1 cellular context compared by ENCODE assay signal in the genomic region with DNA sequence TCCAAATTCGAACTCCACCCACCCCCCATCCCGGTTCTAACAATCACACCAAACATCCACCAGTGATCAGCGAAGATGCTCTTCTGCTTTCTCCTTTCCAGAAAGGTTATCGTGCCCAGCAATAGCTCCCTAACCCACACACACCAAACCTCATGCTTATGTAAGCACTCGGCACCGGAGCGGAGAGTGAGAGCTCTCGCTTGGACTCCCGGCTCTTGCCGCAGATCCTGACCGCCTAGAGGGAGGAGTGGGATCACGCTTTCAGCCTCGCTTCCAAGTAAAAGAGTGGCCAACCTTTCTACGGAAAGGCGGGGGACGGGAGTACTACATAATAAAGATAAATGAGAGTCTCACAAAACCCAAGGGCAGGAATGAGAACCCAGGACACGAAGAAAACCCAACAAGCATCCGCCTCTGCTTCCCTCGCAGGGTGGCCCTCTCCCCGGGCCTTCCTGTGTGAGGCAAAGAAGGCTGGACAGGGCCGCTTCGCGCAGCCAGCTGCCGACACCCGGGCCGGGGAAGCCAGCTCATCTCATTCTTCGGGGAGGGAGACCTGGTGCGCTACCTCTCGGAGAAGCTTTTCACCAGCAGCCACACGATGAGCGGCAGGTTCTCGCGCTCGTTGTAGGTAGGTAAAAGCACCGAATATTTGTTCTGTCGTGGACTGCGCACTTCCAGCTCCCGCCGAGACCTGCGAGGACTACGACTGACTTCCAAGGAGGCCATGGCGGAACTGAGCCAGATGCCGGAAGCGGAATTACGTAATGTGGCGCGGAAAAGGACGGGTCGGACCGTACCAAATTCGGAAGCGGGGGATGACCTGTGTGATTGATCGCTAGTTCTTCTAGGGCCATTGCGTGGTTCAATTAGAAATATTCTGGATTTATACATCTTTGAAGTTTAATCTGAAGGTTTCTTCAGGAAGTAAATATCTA.
TF ChIP-seq lines count a peak whose summit lies in the region.

A gene (minus strand): TSS at position 735 of the 935 bp plus-strand sequence. CDS start 9 bp downstream, at position 726.

TF ChIP-seq in K562, 482 proteins besides CTCF, POLR2A, EP300 and RAD21 (continued from another document and continues in another):
- TF ChIP-seq, protein P1, sequence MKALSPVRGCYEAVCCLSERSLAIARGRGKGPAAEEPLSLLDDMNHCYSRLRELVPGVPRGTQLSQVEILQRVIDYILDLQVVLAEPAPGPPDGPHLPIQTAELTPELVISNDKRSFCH (CRISPR knock-in tag; IDR thresholded peaks at IDR 0.05): no peak
- TF ChIP-seq, protein P1 (tag; IDR thresholded peaks at IDR 0.05): no peak; the same call in 1 of the 2 replicates
- TF ChIP-seq BHLHE40 (IDR thresholded peaks at IDR 0.05; ENCODE audit: low read length) (peak; percentile 90), ZBTB7A (IDR thresholded peaks at IDR 0.05; ENCODE audit: borderline replicate concordance, control insufficient read depth, low read depth, low read length) (no peak), FUS (optimal IDR thresholded peaks at IDR 0.05; ENCODE audit: low read depth, low read length) (no peak), ZNF77 (CRISPR knock-in tag; IDR thresholded peaks at IDR 0.05) (no peak), MTA1 (IDR thresholded peaks at IDR 0.05; ENCODE audit: borderline replicate concordance) (no peak), FOS (IDR thresholded peaks at IDR 0.05; ENCODE audit: extremely low read depth, insufficient read length) (no peak), ELF1 (tag; IDR thresholded peaks at IDR 0.05) (no peak; the same call in 1 of the 2 replicates), MYNN (IDR thresholded peaks at IDR 0.05) (no peak), MYNN (CRISPR knock-in tag; IDR thresholded peaks at IDR 0.05) (no peak), HDAC6 (IDR thresholded peaks at IDR 0.05; ENCODE audit: low read depth, low read length) (no peak), NR3C1 (CRISPR knock-in tag; IDR thresholded peaks at IDR 0.05) (no peak; the same call in 1 of the 2 replicates), GTF2E2 (tag; IDR thresholded peaks at IDR 0.05) (peak; percentile 98), POLR3A (IDR thresholded peaks at IDR 0.05; ENCODE audit: borderline replicate concordance, extremely low read depth, insufficient read depth, insufficient read length) (no peak), MECOM (CRISPR knock-in tag; IDR thresholded peaks at IDR 0.05) (no peak), MCM3 (IDR thresholded peaks at IDR 0.05) (no peak), TAF9B (IDR thresholded peaks at IDR 0.05; ENCODE audit: partially characterized antibody) (peak; percentile 99), NUFIP1 (IDR thresholded peaks at IDR 0.05; ENCODE audit: partially characterized antibody) (no peak), SAFB2 (IDR thresholded peaks at IDR 0.05; ENCODE audit: borderline replicate concordance, low read depth, low read length, severe bottlenecking) (no peak), PCBP1 (IDR thresholded peaks at IDR 0.05; ENCODE audit: low read depth, low read length, poor library complexity, severe bottlenecking) (no peak)
- TF ChIP-seq, protein P2, sequence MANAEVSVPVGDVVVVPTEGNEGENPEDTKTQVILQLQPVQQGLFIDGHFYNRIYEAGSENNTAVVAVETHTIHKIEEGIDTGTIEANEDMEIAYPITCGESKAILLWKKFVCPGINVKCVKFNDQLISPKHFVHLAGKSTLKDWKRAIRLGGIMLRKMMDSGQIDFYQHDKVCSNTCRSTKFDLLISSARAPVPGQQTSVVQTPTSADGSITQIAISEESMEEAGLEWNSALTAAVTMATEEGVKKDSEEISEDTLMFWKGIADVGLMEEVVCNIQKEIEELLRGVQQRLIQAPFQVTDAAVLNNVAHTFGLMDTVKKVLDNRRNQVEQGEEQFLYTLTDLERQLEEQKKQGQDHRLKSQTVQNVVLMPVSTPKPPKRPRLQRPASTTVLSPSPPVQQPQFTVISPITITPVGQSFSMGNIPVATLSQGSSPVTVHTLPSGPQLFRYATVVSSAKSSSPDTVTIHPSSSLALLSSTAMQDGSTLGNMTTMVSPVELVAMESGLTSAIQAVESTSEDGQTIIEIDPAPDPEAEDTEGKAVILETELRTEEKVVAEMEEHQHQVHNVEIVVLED (CRISPR knock-in tag; IDR thresholded peaks at IDR 0.05): no peak
- TF ChIP-seq, protein P3, sequence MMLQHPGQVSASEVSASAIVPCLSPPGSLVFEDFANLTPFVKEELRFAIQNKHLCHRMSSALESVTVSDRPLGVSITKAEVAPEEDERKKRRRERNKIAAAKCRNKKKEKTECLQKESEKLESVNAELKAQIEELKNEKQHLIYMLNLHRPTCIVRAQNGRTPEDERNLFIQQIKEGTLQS (IDR thresholded peaks at IDR 0.05): peak; percentile 67
- TF ChIP-seq, protein P3 (CRISPR knock-in tag; conservative IDR thresholded peaks at IDR 0.05): no peak; the same call in 1 of the 2 replicates
- TF ChIP-seq, protein P4, sequence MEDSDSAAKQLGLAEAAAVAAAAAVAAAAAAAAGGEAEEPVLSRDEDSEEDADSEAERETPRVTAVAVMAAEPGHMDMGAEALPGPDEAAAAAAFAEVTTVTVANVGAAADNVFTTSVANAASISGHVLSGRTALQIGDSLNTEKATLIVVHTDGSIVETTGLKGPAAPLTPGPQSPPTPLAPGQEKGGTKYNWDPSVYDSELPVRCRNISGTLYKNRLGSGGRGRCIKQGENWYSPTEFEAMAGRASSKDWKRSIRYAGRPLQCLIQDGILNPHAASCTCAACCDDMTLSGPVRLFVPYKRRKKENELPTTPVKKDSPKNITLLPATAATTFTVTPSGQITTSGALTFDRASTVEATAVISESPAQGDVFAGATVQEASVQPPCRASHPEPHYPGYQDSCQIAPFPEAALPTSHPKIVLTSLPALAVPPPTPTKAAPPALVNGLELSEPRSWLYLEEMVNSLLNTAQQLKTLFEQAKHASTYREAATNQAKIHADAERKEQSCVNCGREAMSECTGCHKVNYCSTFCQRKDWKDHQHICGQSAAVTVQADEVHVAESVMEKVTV (CRISPR knock-in tag; IDR thresholded peaks at IDR 0.05): no peak
- TF ChIP-seq, protein P5, sequence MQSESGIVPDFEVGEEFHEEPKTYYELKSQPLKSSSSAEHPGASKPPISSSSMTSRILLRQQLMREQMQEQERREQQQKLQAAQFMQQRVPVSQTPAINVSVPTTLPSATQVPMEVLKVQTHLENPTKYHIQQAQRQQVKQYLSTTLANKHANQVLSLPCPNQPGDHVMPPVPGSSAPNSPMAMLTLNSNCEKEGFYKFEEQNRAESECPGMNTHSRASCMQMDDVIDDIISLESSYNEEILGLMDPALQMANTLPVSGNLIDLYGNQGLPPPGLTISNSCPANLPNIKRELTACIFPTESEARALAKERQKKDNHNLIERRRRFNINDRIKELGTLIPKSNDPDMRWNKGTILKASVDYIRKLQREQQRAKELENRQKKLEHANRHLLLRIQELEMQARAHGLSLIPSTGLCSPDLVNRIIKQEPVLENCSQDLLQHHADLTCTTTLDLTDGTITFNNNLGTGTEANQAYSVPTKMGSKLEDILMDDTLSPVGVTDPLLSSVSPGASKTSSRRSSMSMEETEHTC (IDR thresholded peaks at IDR 0.05): no peak
- TF ChIP-seq, protein P6, sequence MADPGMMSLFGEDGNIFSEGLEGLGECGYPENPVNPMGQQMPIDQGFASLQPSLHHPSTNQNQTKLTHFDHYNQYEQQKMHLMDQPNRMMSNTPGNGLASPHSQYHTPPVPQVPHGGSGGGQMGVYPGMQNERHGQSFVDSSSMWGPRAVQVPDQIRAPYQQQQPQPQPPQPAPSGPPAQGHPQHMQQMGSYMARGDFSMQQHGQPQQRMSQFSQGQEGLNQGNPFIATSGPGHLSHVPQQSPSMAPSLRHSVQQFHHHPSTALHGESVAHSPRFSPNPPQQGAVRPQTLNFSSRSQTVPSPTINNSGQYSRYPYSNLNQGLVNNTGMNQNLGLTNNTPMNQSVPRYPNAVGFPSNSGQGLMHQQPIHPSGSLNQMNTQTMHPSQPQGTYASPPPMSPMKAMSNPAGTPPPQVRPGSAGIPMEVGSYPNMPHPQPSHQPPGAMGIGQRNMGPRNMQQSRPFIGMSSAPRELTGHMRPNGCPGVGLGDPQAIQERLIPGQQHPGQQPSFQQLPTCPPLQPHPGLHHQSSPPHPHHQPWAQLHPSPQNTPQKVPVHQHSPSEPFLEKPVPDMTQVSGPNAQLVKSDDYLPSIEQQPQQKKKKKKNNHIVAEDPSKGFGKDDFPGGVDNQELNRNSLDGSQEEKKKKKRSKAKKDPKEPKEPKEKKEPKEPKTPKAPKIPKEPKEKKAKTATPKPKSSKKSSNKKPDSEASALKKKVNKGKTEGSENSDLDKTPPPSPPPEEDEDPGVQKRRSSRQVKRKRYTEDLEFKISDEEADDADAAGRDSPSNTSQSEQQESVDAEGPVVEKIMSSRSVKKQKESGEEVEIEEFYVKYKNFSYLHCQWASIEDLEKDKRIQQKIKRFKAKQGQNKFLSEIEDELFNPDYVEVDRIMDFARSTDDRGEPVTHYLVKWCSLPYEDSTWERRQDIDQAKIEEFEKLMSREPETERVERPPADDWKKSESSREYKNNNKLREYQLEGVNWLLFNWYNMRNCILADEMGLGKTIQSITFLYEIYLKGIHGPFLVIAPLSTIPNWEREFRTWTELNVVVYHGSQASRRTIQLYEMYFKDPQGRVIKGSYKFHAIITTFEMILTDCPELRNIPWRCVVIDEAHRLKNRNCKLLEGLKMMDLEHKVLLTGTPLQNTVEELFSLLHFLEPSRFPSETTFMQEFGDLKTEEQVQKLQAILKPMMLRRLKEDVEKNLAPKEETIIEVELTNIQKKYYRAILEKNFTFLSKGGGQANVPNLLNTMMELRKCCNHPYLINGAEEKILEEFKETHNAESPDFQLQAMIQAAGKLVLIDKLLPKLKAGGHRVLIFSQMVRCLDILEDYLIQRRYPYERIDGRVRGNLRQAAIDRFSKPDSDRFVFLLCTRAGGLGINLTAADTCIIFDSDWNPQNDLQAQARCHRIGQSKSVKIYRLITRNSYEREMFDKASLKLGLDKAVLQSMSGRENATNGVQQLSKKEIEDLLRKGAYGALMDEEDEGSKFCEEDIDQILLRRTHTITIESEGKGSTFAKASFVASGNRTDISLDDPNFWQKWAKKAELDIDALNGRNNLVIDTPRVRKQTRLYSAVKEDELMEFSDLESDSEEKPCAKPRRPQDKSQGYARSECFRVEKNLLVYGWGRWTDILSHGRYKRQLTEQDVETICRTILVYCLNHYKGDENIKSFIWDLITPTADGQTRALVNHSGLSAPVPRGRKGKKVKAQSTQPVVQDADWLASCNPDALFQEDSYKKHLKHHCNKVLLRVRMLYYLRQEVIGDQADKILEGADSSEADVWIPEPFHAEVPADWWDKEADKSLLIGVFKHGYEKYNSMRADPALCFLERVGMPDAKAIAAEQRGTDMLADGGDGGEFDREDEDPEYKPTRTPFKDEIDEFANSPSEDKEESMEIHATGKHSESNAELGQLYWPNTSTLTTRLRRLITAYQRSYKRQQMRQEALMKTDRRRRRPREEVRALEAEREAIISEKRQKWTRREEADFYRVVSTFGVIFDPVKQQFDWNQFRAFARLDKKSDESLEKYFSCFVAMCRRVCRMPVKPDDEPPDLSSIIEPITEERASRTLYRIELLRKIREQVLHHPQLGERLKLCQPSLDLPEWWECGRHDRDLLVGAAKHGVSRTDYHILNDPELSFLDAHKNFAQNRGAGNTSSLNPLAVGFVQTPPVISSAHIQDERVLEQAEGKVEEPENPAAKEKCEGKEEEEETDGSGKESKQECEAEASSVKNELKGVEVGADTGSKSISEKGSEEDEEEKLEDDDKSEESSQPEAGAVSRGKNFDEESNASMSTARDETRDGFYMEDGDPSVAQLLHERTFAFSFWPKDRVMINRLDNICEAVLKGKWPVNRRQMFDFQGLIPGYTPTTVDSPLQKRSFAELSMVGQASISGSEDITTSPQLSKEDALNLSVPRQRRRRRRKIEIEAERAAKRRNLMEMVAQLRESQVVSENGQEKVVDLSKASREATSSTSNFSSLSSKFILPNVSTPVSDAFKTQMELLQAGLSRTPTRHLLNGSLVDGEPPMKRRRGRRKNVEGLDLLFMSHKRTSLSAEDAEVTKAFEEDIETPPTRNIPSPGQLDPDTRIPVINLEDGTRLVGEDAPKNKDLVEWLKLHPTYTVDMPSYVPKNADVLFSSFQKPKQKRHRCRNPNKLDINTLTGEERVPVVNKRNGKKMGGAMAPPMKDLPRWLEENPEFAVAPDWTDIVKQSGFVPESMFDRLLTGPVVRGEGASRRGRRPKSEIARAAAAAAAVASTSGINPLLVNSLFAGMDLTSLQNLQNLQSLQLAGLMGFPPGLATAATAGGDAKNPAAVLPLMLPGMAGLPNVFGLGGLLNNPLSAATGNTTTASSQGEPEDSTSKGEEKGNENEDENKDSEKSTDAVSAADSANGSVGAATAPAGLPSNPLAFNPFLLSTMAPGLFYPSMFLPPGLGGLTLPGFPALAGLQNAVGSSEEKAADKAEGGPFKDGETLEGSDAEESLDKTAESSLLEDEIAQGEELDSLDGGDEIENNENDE (IDR thresholded peaks at IDR 0.05; ENCODE audit: low read depth, low read length): no peak
- TF ChIP-seq, protein P7, sequence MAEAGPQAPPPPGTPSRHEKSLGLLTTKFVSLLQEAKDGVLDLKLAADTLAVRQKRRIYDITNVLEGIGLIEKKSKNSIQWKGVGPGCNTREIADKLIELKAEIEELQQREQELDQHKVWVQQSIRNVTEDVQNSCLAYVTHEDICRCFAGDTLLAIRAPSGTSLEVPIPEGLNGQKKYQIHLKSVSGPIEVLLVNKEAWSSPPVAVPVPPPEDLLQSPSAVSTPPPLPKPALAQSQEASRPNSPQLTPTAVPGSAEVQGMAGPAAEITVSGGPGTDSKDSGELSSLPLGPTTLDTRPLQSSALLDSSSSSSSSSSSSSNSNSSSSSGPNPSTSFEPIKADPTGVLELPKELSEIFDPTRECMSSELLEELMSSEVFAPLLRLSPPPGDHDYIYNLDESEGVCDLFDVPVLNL (CRISPR knock-in tag; IDR thresholded peaks at IDR 0.05; ENCODE audit: low read depth): 0 out of 2 replicates have a peak, but pooled peaks have one; percentile 20
